1 cellular context compared by ENCODE assay signal in genomic region chr16:67210069-67210937, GRCh38.
TF ChIP-seq lines count a peak whose summit lies in the region.

No MANE protein-coding gene starts in this region.

TF ChIP-seq in WTC11, 78 proteins besides CTCF, POLR2A, EP300 and RAD21 (continued from another document):
- TF ChIP-seq, protein P1, sequence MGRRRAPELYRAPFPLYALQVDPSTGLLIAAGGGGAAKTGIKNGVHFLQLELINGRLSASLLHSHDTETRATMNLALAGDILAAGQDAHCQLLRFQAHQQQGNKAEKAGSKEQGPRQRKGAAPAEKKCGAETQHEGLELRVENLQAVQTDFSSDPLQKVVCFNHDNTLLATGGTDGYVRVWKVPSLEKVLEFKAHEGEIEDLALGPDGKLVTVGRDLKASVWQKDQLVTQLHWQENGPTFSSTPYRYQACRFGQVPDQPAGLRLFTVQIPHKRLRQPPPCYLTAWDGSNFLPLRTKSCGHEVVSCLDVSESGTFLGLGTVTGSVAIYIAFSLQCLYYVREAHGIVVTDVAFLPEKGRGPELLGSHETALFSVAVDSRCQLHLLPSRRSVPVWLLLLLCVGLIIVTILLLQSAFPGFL (CRISPR knock-in tag; IDR thresholded peaks at IDR 0.05; ENCODE audit: borderline replicate concordance) = no peak
- TF ChIP-seq ESRRA (CRISPR knock-in tag; IDR thresholded peaks at IDR 0.05; ENCODE audit: borderline replicate concordance) (no peak), EMX1 (CRISPR knock-in tag; IDR thresholded peaks at IDR 0.05) (no peak), MAX (CRISPR knock-in tag; IDR thresholded peaks at IDR 0.05) (no peak)
